In the genomic region with DNA sequence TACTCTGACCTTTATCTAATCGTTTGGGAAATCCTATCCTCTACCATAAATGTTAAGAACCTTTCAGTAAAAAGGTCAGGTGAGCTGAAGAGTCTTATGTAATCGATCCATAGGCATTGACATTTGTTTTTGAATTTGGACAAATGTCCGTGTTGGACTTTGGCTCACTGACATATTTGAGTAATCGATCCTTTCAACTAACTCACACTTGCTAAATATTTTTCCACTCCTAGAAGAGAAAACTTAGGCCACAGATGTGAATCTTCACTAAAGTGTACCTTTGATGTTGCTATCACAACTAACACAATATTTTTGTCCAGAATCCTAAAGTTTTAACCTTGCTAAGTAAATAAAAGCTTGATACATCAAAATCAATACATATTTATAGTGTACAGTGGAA, we compare ENCODE assay signal across 34 cellular contexts.
"Had no signal": no experiment of that assay in that cellular context is flagged by ENCODE, and none has a peak within 500 bp of the region (broad histone marks: within the 10 kb centered on the region; RNA-seq: fewer than 3 reads in every experiment).

No MANE protein-coding gene starts in this region.

- ATAC-seq: activated CD8-positive, alpha-beta T cell treated with anti-CD3 and anti-CD28 coated beads for 36 hours; activated naive CD4-positive, alpha-beta T cell treated with anti-CD3 and anti-CD28 coated beads, Interleukin-2, amount 50 U/mL, for 72 hours; activated T-cell treated with anti-CD3 and anti-CD28 coated beads, Interleukin-2, amount 50 U/mL, for 4 hours; activated T-cell treated with anti-CD3 and anti-CD28 coated beads, Interleukin-2, amount 50 U/mL, for 72 hours; activated T-helper 17 cell treated with anti-CD3 and anti-CD28 coated beads, Interleukin-2, amount 50 U/mL, for 72 hours; body of pancreas had no signal

- H3K27me3 ChIP-seq: adrenal gland, body of pancreas, brain microvascular endothelial cell, breast epithelium had no signal

- H3K9me3 ChIP-seq: adrenal gland, body of pancreas, breast epithelium had no signal

- H3K4me1 ChIP-seq: adrenal gland, body of pancreas, breast epithelium had no signal

- H3K36me3 ChIP-seq: adrenal gland, brain microvascular endothelial cell had no signal

- FAIRE-seq: astrocyte, TTC549 had no signal

- H3K4me3 ChIP-seq: adrenal gland, body of pancreas, breast epithelium had no signal

- DNase-seq: activated B cell treated with CpG ODN at 0.5 μM for 24 hours; activated CD4-positive, alpha-beta memory T cell treated with anti-CD3 and anti-CD28 coated beads for 36 hours; activated CD4-positive, alpha-beta T cell treated with anti-CD3 and anti-CD28 coated beads for 4 hours; activated CD4-positive, alpha-beta T cell treated with anti-CD3 and anti-CD28 coated beads, Interleukin-2, amount 10 ng/mL, durations not matched to agents 24 days and 14 days; activated CD4-positive, alpha-beta T cell treated with anti-CD3 and anti-CD28 coated beads, Interleukin-2, amount 50 U/mL, for 1 hour; activated CD4-positive, alpha-beta T cell treated with anti-CD3 and anti-CD28 coated beads, Interleukin-2, amount 50 U/mL, for 4 hours; activated CD4-positive, CD25-positive, alpha-beta regulatory T cell treated with anti-CD3 and anti-CD28 coated beads, Interleukin-2, amount 50 U/mL, for 72 hours; activated CD8-positive, alpha-beta memory T cell treated with anti-CD3 and anti-CD28 coated beads, Interleukin-2, amount 50 U/mL, for 4 hours; activated CD8-positive, alpha-beta T cell treated with anti-CD3 and anti-CD28 coated beads for 36 hours; activated effector memory CD4-positive, alpha-beta T cell treated with anti-CD3 and anti-CD28 coated beads, Interleukin-2, amount 50 U/mL, for 16 hours; activated gamma-delta T cell treated with Interleukin-2 at 50 U/mL for 16 hours; activated naive CD4-positive, alpha-beta T cell; activated naive CD4-positive, alpha-beta T cell treated with anti-CD3 and anti-CD28 coated beads for 36 hours; activated naive CD4-positive, alpha-beta T cell treated with anti-CD3 and anti-CD28 coated beads, Interleukin-2, amount 50 U/mL, for 16 hours; activated naive CD8-positive, alpha-beta T cell treated with anti-CD3 and anti-CD28 coated beads for 36 hours; activated T-cell treated with anti-CD3 and anti-CD28 coated beads for 4 hours; activated T-cell treated with anti-CD3 and anti-CD28 coated beads, Interleukin-2, amount 50 U/mL, for 1 hour; activated T-cell treated with anti-CD3 and anti-CD28 coated beads, Interleukin-2, amount 50 U/mL, for 4 hours; activated T-cell treated with anti-CD3 and anti-CD28 coated beads, Interleukin-2, amount 50 U/mL, for 72 hours; adrenal gland; amniotic stem cell; aorta; body of pancreas; brain microvascular endothelial cell; central memory CD4-positive, alpha-beta T cell; T-helper 1 cell; T-helper 2 cell; T-helper 9 cell had no signal

- H3K27ac ChIP-seq: adrenal gland, body of pancreas, brain microvascular endothelial cell, breast epithelium, VCaP had no signal
